ENCODE assay signal across 9 cellular contexts in genomic region chr19:33767898-33768413, GRCh38. TPM values are rescaled to one million over a fixed set of nuclear protein-coding genes. Genes with fewer than 3 reads are reported as not detected.
A peak's percentile ranks its signal among the peaks of the same experiment; 100 is the strongest.
DNase-seq lines count a peak whose midpoint lies in the region; ATAC-seq and TF ChIP-seq lines count a peak whose summit lies in the region.
"Had no signal": no experiment of that assay in that cellular context is flagged by ENCODE, and none has a peak within 500 bp of the region (broad histone marks: within the 10 kb centered on the region; RNA-seq: fewer than 3 reads in every experiment).

No MANE protein-coding gene starts in this region.

- H3K36me3 ChIP-seq in effector memory CD4-positive, alpha-beta T cell (ENCODE audit: control insufficient read depth, insufficient read depth, low read length): no peaks in the 10 kb centered on the region
- H3K36me3 ChIP-seq in lower lobe of right lung: no peaks in the 10 kb centered on the region

- ATAC-seq in left lobe of liver (peak; percentile 40), lower lobe of right lung (no peak)

- intact Hi-C loops in lower lobe of right lung (cut with DNase I): no loop called here

- no peaks in the 10 kb centered on the region for H3K9me3 ChIP-seq in effector memory CD4-positive, alpha-beta T cell (ENCODE audit: control insufficient read depth, low read length)
- H3K9me3 ChIP-seq in lower lobe of right lung: no peaks in the 10 kb centered on the region

- no peaks in the 10 kb centered on the region for H3K27me3 ChIP-seq in effector memory CD4-positive, alpha-beta T cell (replicated peaks; ENCODE audit: control insufficient read depth, insufficient read depth, low read length, poor library complexity, severe bottlenecking)
- peaks cover 10% of the 10 kb centered on the region for H3K27me3 ChIP-seq in lower lobe of right lung (ENCODE audit: low read depth)

- H3K27ac ChIP-seq in effector memory CD4-positive, alpha-beta T cell (ENCODE audit: insufficient read depth, low read length, poor library complexity, severe bottlenecking): no peak overlapping the region
- no peak overlapping the region for H3K27ac ChIP-seq in lower lobe of right lung
- H3K27ac ChIP-seq: HL-60 had no signal

- H3K4me1 ChIP-seq in effector memory CD4-positive, alpha-beta T cell (ENCODE audit: control insufficient read depth, insufficient read depth, low read length, poor library complexity, severe bottlenecking): no peaks in the 10 kb centered on the region
- H3K4me1 ChIP-seq in lower lobe of right lung: no peaks in the 10 kb centered on the region

- no peak overlapping the region for H3K4me3 ChIP-seq in effector memory CD4-positive, alpha-beta T cell (ENCODE audit: insufficient read depth, low read depth, low read length, poor library complexity, severe bottlenecking)
- no peak overlapping the region for H3K4me3 ChIP-seq in lower lobe of right lung

- DNase-seq in Daoy (ENCODE audit: low read depth) (peak; percentile 57), HuH-7 (ENCODE audit: low spot score) (peak; percentile 82), left lobe of liver (ENCODE audit: low spot score) (no peak), lower lobe of right lung (no peak), inferior parietal cortex (ENCODE audit: extremely low spot score) (no peak), NCI-H345 (lab: John Stamatoyannopoulos, UW) (no peak)
- DNase-seq in activated CD4-positive, alpha-beta T cell treated with anti-CD3 and anti-CD28 coated beads, Interleukin-2, amount 50 U/mL, for 48 hours: peak; percentile 12 to 28
- DNase-seq in effector memory CD4-positive, alpha-beta T cell: no peak

- TF ChIP-seq CTCF in lower lobe of right lung (IDR thresholded peaks at IDR 0.05): no peak

RNA-seq across cellular contexts. Expression of gene KCTD15, which starts 28.7 kb away (rescaled TPM):
- total RNA-seq in Daoy (2014; rRNA removed; shearing (Covaris generic)): 33.3 and 43.3 TPM in 2 replicates
- total RNA-seq in left lobe of liver (17.0 TPM), lower lobe of right lung (27.0 TPM)

Comparison
In these comparisons a context has a peak if more than half of its experiments do, and no peak if none do; other contexts are left out.
1. DNase-seq: peak in Daoy (single experiment), HuH-7 (single experiment) and activated CD4-positive, alpha-beta T cell treated with anti-CD3 and anti-CD28 coated beads, Interleukin-2, amount 50 U/mL, for 48 hours (2 of 2); none in left lobe of liver (single experiment), effector memory CD4-positive, alpha-beta T cell (0 of 3), lower lobe of right lung (single experiment), inferior parietal cortex (single experiment) and NCI-H345 (single experiment).